8 cellular contexts compared by ENCODE assay signal in the genomic region with DNA sequence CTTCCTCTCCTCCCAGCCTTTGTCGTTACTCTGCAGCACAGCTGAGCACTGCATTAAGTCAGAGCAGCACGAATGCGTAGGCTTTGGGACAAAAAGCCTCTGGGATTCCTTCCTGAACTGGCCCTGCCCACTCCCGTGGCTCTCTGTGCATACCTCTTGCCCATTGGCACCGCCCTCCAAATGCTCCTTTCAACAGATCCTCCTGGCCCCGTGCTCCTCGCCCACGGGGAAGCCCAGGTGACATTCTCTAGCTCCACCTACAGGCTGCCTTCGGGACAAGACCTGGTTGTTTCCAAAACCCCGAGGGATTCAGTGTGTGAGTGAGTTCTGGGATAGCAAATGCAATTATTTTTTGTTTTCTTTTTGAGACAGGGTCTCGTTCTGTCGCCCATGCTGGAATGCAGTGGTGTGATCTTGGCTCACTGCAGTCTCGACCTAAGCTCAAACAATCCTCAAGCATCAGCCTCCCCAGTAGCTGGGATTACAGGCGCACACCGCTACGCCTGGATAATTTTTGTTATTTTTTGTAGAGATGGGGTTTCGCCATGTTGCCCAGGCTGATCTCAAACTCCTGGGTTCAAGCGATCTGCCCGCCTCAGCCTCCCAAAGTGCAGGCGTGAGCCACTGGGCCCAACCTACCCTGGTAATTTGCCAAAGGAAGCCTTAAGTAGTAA. TPM values are rescaled to one million over a fixed set of nuclear protein-coding genes. Genes with fewer than 3 reads are reported as not detected.
A peak's percentile ranks its signal among the peaks of the same experiment; 100 is the strongest.
DNase-seq lines count a peak whose midpoint lies in the region; ATAC-seq and TF ChIP-seq lines count a peak whose summit lies in the region.

No MANE protein-coding gene starts in this region.

- H3K4me1 ChIP-seq in Panc1 (ENCODE audit: control insufficient read depth, insufficient read depth, low read length) = no peaks in the 10 kb centered on the region

- peaks cover 12% of the 10 kb centered on the region for H3K36me3 ChIP-seq in Panc1 (ENCODE audit: control insufficient read depth, insufficient read depth, low read length)

- no peak for TF ChIP-seq EP300 in Ishikawa (IDR thresholded peaks at IDR 0.05; ENCODE audit: borderline replicate concordance)

- BruUV-seq in Panc1 (replicated peaks; lab: Mats Ljungman, UMichigan) = no TSS peak

- no peaks in the 10 kb centered on the region for H3K27me3 ChIP-seq in Panc1 (ENCODE audit: control insufficient read depth, insufficient read depth, low read length)

- TF ChIP-seq RAD21 in Ishikawa (IDR thresholded peaks at IDR 0.05; ENCODE audit: low read depth) = peak; percentile 95

- CTCF ChIA-PET in Panc1 (lab: Charles Lee) = interaction anchor here (0.5 to 2.2 kb wide), 4 partner anchors 10 to 112 kb away, joined by 3 to 12 read pairs (median 4); no protein-coding TSS in a partner anchor

- peaks cover 6% of the 10 kb centered on the region for H3K4me1 Mint-ChIP-seq in nephron

- POLR2A ChIA-PET in Panc1 (lab: Charles Lee) = interaction anchor here (0.6 kb wide), 2 partner anchors 104 to 482 kb away, joined by 3 to 4 read pairs; no protein-coding TSS in a partner anchor

- ATAC-seq in Panc1 (peak; percentile 95), HG02623 (IDR thresholded peaks at IDR 0.05; ENCODE audit: unreplicated experiment) (no peak)

- H3K27ac Mint-ChIP-seq in nephron = peak overlapping the region; percentile 5 to 62 (median 37)

- in situ Hi-C loops in Panc1 (cut with HindIII; ENCODE audit: low pct_unique_long_range_greater_than_20kb, low sequenced_read_pairs) = no loop called here

- H3K27me3 Mint-ChIP-seq in nephron (ENCODE audit: low read depth) = peaks cover 4% of the 10 kb centered on the region

- TF ChIP-seq CTCF in Panc1 (IDR thresholded peaks at IDR 0.05) = peak; percentile 84
- TF ChIP-seq CTCF in nephron (IDR thresholded peaks at IDR 0.05; ENCODE audit: unreplicated experiment in 3 of 3) = peak; percentile 87 to 90 (median 88)

- no peaks in the 10 kb centered on the region for H3K9me3 Mint-ChIP-seq in nephron

- intact Hi-C loops in Panc1 (cut with micrococcal nuclease; ENCODE audit: unreplicated experiment) = loop anchor here (5.0 kb wide), 1 partner anchor 103 kb away; no protein-coding TSS in a partner anchor

- no peak overlapping the region for H3K27ac ChIP-seq in Panc1 (ENCODE audit: low read length)

- peak; percentile 86 for DNase-seq in Daoy (ENCODE audit: low read depth)
- DNase-seq in Panc1 (ENCODE audit: low read depth, low spot score) = no peak
- peak; percentile 29 to 58 for DNase-seq in activated T-helper 1 cell treated with anti-CD3 and anti-CD28 coated beads, Interleukin-2, amount 50 U/mL, for 16 hours (ENCODE audit: low read depth in 1 of 2, low spot score in 1 of 2)
- peak; percentile 60 for DNase-seq in fibroblast of peridontal ligament (ENCODE audit: extremely low read depth)
- DNase-seq in stimulated activated naive CD4-positive, alpha-beta T cell treated with Interleukin-2 at 50 U/mL for 16 hours (lab: John Stamatoyannopoulos, UW) = peak; percentile 66

- no peaks in the 10 kb centered on the region for H3K9me3 ChIP-seq in Panc1 (ENCODE audit: control insufficient read depth, insufficient read depth, low read depth, low read length)

- H3K36me3 Mint-ChIP-seq in nephron (ENCODE audit: low read depth) = peaks cover 21% of the 10 kb centered on the region

- no peak overlapping the region for H3K4me3 ChIP-seq in Panc1 (ENCODE audit: low read depth in 2 of 2, low read length in 2 of 2)

- H3K4me3 Mint-ChIP-seq in nephron = peak overlapping the region; percentile 24 to 48 (median 45)

TF ChIP-seq in Ishikawa, 13 proteins besides CTCF, POLR2A, EP300 and RAD21:
- TF ChIP-seq, protein P1, sequence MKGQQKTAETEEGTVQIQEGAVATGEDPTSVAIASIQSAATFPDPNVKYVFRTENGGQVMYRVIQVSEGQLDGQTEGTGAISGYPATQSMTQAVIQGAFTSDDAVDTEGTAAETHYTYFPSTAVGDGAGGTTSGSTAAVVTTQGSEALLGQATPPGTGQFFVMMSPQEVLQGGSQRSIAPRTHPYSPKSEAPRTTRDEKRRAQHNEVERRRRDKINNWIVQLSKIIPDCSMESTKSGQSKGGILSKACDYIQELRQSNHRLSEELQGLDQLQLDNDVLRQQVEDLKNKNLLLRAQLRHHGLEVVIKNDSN (IDR thresholded peaks at IDR 0.05) = peak; percentile 66
- TF ChIP-seq, protein P2, sequence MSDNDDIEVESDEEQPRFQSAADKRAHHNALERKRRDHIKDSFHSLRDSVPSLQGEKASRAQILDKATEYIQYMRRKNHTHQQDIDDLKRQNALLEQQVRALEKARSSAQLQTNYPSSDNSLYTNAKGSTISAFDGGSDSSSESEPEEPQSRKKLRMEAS (IDR thresholded peaks at IDR 0.05) = peak; percentile 64
- no peak for TF ChIP-seq TAF1 (IDR thresholded peaks at IDR 0.05; ENCODE audit: low read depth)
- peak; percentile 89 for TF ChIP-seq EGR1 (IDR thresholded peaks at IDR 0.05)

RNA-seq across cellular contexts. Expression of a gene that starts 17.9 kb away (rescaled TPM):
- total RNA-seq in Daoy (2014; rRNA removed; shearing (Covaris generic)) = not detected in 2 replicates
- not detected for total RNA-seq in Panc1 (2021; ENCODE audit: unreplicated experiment)
- polyA plus RNA-seq in Panc1 (2012; ENCODE audit: insufficient read length) = not detected

RNA-seq across cellular contexts. Expression of a gene that starts 31.9 kb away (rescaled TPM):
- not detected in 2 replicates for total RNA-seq in Daoy (2014; rRNA removed; shearing (Covaris generic))
- not detected for total RNA-seq in Panc1 (2021; ENCODE audit: unreplicated experiment)
- not detected for polyA plus RNA-seq in Panc1 (2012; ENCODE audit: insufficient read length)
